Comparison of ENCODE assay signal across 29 cellular contexts in genomic region chr2:138201326-138201725, GRCh38.
DNase-seq lines count a peak whose midpoint lies in the region; ATAC-seq and TF ChIP-seq lines count a peak whose summit lies in the region.
"Had no signal": no experiment of that assay in that cellular context is flagged by ENCODE, and none has a peak within 500 bp of the region (broad histone marks: within the 10 kb centered on the region; RNA-seq: fewer than 3 reads in every experiment).

No MANE protein-coding gene starts in this region.

- no peak overlapping the region for H3K4me2 ChIP-seq in IMR-90 (ENCODE audit: low read depth, low read length)
- H3K4me2 ChIP-seq: BLaER1 treated with 17β-estradiol and CSF1 and Interleukin-3, amounts not matched to agents 10 nM and 100 nM had no signal

- no peak overlapping the region for H2AK9ac ChIP-seq in IMR-90 (replicated peaks; ENCODE audit: low read depth, low read length, poor library complexity)

- TF ChIP-seq CTCF in IMR-90 (conservative IDR thresholded peaks at IDR 0.05; ENCODE audit: low read depth, low read length) (no peak), epithelial cell of esophagus (IDR thresholded peaks at IDR 0.05; ENCODE audit: insufficient read depth, low read depth, low read length, missing control alignments) (no peak), osteocyte (IDR thresholded peaks at IDR 0.05) (no peak)

- H3K14ac ChIP-seq in IMR-90 (replicated peaks; ENCODE audit: low read depth, low read length) = no peak overlapping the region

- H3K4ac ChIP-seq in IMR-90 (ENCODE audit: low read depth, low read length) = no peak overlapping the region

- H4K5ac ChIP-seq in IMR-90 (ENCODE audit: low read depth, low read length) = no peak overlapping the region

- H3K36me3 ChIP-seq in IMR-90 (ENCODE audit: control insufficient read depth, insufficient read depth, low read length) = no peaks in the 10 kb centered on the region
- H3K36me3 ChIP-seq: BLaER1 treated with 17β-estradiol and CSF1 and Interleukin-3, amounts not matched to agents 10 nM and 100 nM; neutrophil; upper lobe of left lung had no signal

- no peaks in the 10 kb centered on the region for H3K27me3 ChIP-seq in IMR-90 (ENCODE audit: control insufficient read depth, insufficient read depth, low read length)
- H3K27me3 ChIP-seq: BLaER1 treated with 17β-estradiol and CSF1 and Interleukin-3, amounts not matched to agents 10 nM and 100 nM; neutrophil; upper lobe of left lung had no signal

- H3K4me1 ChIP-seq in IMR-90 (ENCODE audit: control insufficient read depth, insufficient read depth, low read length) = no peaks in the 10 kb centered on the region
- H3K4me1 ChIP-seq: BLaER1 treated with 17β-estradiol and CSF1 and Interleukin-3, amounts not matched to agents 10 nM and 100 nM; psoas muscle; upper lobe of left lung had no signal

- no peaks in the 10 kb centered on the region for H3K4me1 Mint-ChIP-seq in osteocyte (ENCODE audit: unreplicated experiment)
- H3K4me1 Mint-ChIP-seq: activated B cell treated with CpG ODN at 0.5 μM for 24 hours; activated naive CD4-positive, alpha-beta T cell treated with anti-CD3 and anti-CD28 coated beads, Interleukin-2, amount 50 U/mL, for 24 hours had no signal

- in situ Hi-C loops in ACHN (cut with HindIII; ENCODE audit: low pct_ligation_motif_present, low pct_unique_long_range_greater_than_20kb, low sequenced_read_pairs) (no loop called here), IMR-90 (cut with MboI; ENCODE audit: low sequenced_read_pairs) (no loop called here)

- H3K27ac Mint-ChIP-seq in osteocyte (ENCODE audit: unreplicated experiment) = no peak overlapping the region
- H3K27ac Mint-ChIP-seq: activated B cell treated with CpG ODN at 0.5 μM for 24 hours; activated naive CD4-positive, alpha-beta T cell treated with anti-CD3 and anti-CD28 coated beads, Interleukin-2, amount 50 U/mL, for 24 hours; activated T-helper 1 cell treated with anti-CD3 and anti-CD28 coated beads, Interleukin-12 subunit alpha, Interleukin-12 subunit beta, Interleukin-2, Interleukin-4 antibody, amounts not matched to agents 30 ng/mL and 10 ng/mL and 1 ng/mL, durations not matched to agents 14 hours and 24 hours and 36 hours had no signal

- H3K9me3 ChIP-seq in IMR-90 (ENCODE audit: control insufficient read depth, insufficient read depth, low read length) = no peaks in the 10 kb centered on the region
- H3K9me3 ChIP-seq: BLaER1 treated with 17β-estradiol and CSF1 and Interleukin-3, amounts not matched to agents 10 nM and 100 nM; neutrophil; psoas muscle; upper lobe of left lung had no signal

- H2AK5ac ChIP-seq in IMR-90 (ENCODE audit: low read depth, low read length) = no peak overlapping the region

- no peak overlapping the region for H4K8ac ChIP-seq in IMR-90 (ENCODE audit: low read depth in 2 of 2, low read length in 2 of 2)

- no peak overlapping the region for H3K27ac ChIP-seq in IMR-90 (ENCODE audit: insufficient read depth, low read length)
- H3K27ac ChIP-seq: BLaER1 treated with 17β-estradiol and CSF1 and Interleukin-3, amounts not matched to agents 10 nM and 100 nM; neutrophil; psoas muscle; upper lobe of left lung had no signal

- H2BK15ac ChIP-seq in IMR-90 (ENCODE audit: low read depth, low read length) = no peak overlapping the region

- WGBS in IMR-90 (ENCODE audit: extremely low coverage in 2 of 2, insufficient read length in 1 of 2), 2 experiments = 100% methylated on average over 1 of the region's 2 CpGs; no CpG with 5 or more reads in 1 of the 2 experiments

- no peak overlapping the region for H2BK20ac ChIP-seq in IMR-90 (ENCODE audit: low read depth, low read length)

- dilution Hi-C loops in IMR-90 (cut with HindIII; ENCODE audit: low sequenced_read_pairs, unreplicated experiment) = no loop called here

- TF ChIP-seq RAD21 in IMR-90 (IDR thresholded peaks at IDR 0.05; ENCODE audit: low read length) = no peak

- H3K79me1 ChIP-seq in IMR-90 (ENCODE audit: low read depth in 1 of 2, low read length in 2 of 2) = no peaks in the 10 kb centered on the region

- DNase-seq in ACHN (peak; percentile 12), IMR-90 (peak; percentile 10), epithelial cell of esophagus (ENCODE audit: low read depth) (peak; percentile 41), kidney glomerular epithelial cell (lab: John Stamatoyannopoulos, UW) (peak; percentile 12), NCI-H1436 treated with DMSO at 0.1 percent for 48 hours (lab: John Stamatoyannopoulos, UW) (no peak), HK-2 (ENCODE audit: unreplicated experiment) (no peak), osteocyte (ENCODE audit: extremely low spot score, unreplicated experiment) (no peak)
- DNase-seq: activated B cell treated with CpG ODN at 0.5 μM for 24 hours; activated CD4-positive, alpha-beta T cell treated with anti-CD3 and anti-CD28 coated beads, Interleukin-2, amount 50 U/mL, for 4 hours; anterior cingulate cortex; COR-L47; DMS79; glutamatergic neuron; HCEC 1CT; left cardiac atrium; NCI-H1105; NCI-H2029 treated with DMSO at 0.1 percent for 48 hours; NCI-H345; OCI-M1; psoas muscle; small intestine; stimulated activated CD4-positive, alpha-beta T cell treated with anti-CD3 and anti-CD28 coated beads, Interleukin-1b, Interleukin-23, amount 100 ng/mL, for 48 hours; T-helper 9 cell had no signal

- H3K23ac ChIP-seq in IMR-90 (ENCODE audit: low read depth, low read length) = no peak overlapping the region

- POLR2A ChIA-PET in IMR-90 (lab: Charles Lee; ENCODE audit: unreplicated experiment) = no interaction called here

- no peak overlapping the region for H3K4me3 ChIP-seq in IMR-90 (ENCODE audit: insufficient read depth, low read depth, low read length)
- H3K4me3 ChIP-seq in epithelial cell of esophagus (ENCODE audit: low read length) = no peak overlapping the region
- H3K4me3 ChIP-seq: BLaER1 treated with 17β-estradiol and CSF1 and Interleukin-3, amounts not matched to agents 10 nM and 100 nM; psoas muscle; upper lobe of left lung had no signal

- no peaks in the 10 kb centered on the region for H3K36me3 Mint-ChIP-seq in osteocyte (ENCODE audit: unreplicated experiment)
- H3K36me3 Mint-ChIP-seq: activated naive CD4-positive, alpha-beta T cell treated with anti-CD3 and anti-CD28 coated beads, Interleukin-2, amount 50 U/mL, for 24 hours had no signal

- ATAC-seq in IMR-90 (ENCODE audit: low read depth) = no peak
- ATAC-seq in GM21515 (IDR thresholded peaks at IDR 0.05; ENCODE audit: unreplicated experiment) = no peak
- ATAC-seq: psoas muscle had no signal

- intact Hi-C loops in IMR-90 (cut with micrococcal nuclease) = no loop called here

- BruUV-seq in IMR-90 (replicated peaks; lab: Mats Ljungman, UMichigan) = no TSS peak

- no peaks in the 10 kb centered on the region for H3K9me1 ChIP-seq in IMR-90 (ENCODE audit: insufficient read depth, low read length)

- H2BK5ac ChIP-seq in IMR-90 (ENCODE audit: low read depth, low read length, poor library complexity, severe bottlenecking) = no peak overlapping the region

- no peak overlapping the region for H2BK120ac ChIP-seq in IMR-90 (ENCODE audit: low read depth, low read length)

- no peak overlapping the region for H3K18ac ChIP-seq in IMR-90 (ENCODE audit: low read depth, low read length)

- H3K4me3 Mint-ChIP-seq in osteocyte (ENCODE audit: unreplicated experiment) = no peak overlapping the region
- H3K4me3 Mint-ChIP-seq: activated B cell treated with CpG ODN at 0.5 μM for 24 hours; activated naive CD4-positive, alpha-beta T cell treated with anti-CD3 and anti-CD28 coated beads, Interleukin-2, amount 50 U/mL, for 24 hours; activated T-helper 1 cell treated with anti-CD3 and anti-CD28 coated beads, Interleukin-12 subunit alpha, Interleukin-12 subunit beta, Interleukin-2, Interleukin-4 antibody, amounts not matched to agents 30 ng/mL and 10 ng/mL and 1 ng/mL, durations not matched to agents 14 hours and 24 hours and 36 hours had no signal

- peaks cover 11% of the 10 kb centered on the region for H3K27me3 Mint-ChIP-seq in osteocyte (ENCODE audit: unreplicated experiment)
- H3K27me3 Mint-ChIP-seq: activated B cell treated with CpG ODN at 0.5 μM for 24 hours had no signal

- no peaks in the 10 kb centered on the region for H4K20me1 ChIP-seq in IMR-90 (ENCODE audit: insufficient read depth, low read length)
- H4K20me1 ChIP-seq: BLaER1 treated with 17β-estradiol and CSF1 and Interleukin-3, amounts not matched to agents 10 nM and 100 nM had no signal

- CTCF ChIA-PET in IMR-90 (lab: Yijun Ruan, JAX) = no interaction called here

- no peak for TF ChIP-seq POLR2A in IMR-90 (IDR thresholded peaks at IDR 0.05; ENCODE audit: low read depth, low read length)

- H3K56ac ChIP-seq in IMR-90 (ENCODE audit: extremely low read depth, insufficient read depth, low read length) = no peak overlapping the region

- no peak overlapping the region for H4K91ac ChIP-seq in IMR-90 (ENCODE audit: insufficient read depth, low read depth, low read length)

- H3K9ac ChIP-seq in IMR-90 (ENCODE audit: low read depth, low read length) = no peak overlapping the region
- H3K9ac ChIP-seq: BLaER1 treated with 17β-estradiol and CSF1 and Interleukin-3, amounts not matched to agents 10 nM and 100 nM had no signal

- peaks cover 3% of the 10 kb centered on the region for H3K9me3 Mint-ChIP-seq in osteocyte (ENCODE audit: unreplicated experiment)
- H3K9me3 Mint-ChIP-seq: activated B cell treated with CpG ODN at 0.5 μM for 24 hours; activated naive CD4-positive, alpha-beta T cell treated with anti-CD3 and anti-CD28 coated beads, Interleukin-2, amount 50 U/mL, for 24 hours; activated T-helper 1 cell treated with anti-CD3 and anti-CD28 coated beads, Interleukin-12 subunit alpha, Interleukin-12 subunit beta, Interleukin-2, Interleukin-4 antibody, amounts not matched to agents 30 ng/mL and 10 ng/mL and 1 ng/mL, durations not matched to agents 14 hours and 24 hours and 36 hours had no signal

- no peak overlapping the region for H2AFZ ChIP-seq in IMR-90 (replicated peaks; ENCODE audit: low read length, poor library complexity)

TF ChIP-seq in IMR-90, 13 proteins besides CTCF, POLR2A, EP300 and RAD21:
- TF ChIP-seq MXI1 (IDR thresholded peaks at IDR 0.05; ENCODE audit: borderline replicate concordance, low read depth, low read length) = no peak
- TF ChIP-seq NFE2L2 (IDR thresholded peaks at IDR 0.05; ENCODE audit: low read depth, low read length) = no peak
- no peak for TF ChIP-seq SMC3 (IDR thresholded peaks at IDR 0.05; ENCODE audit: low read depth, low read length)
- no peak for TF ChIP-seq USF2 (IDR thresholded peaks at IDR 0.05; ENCODE audit: low read depth, low read length)
TF ChIP-seq in IMR-90: peak in this region for 0.

Comparison
In these comparisons a context has a peak if more than half of its experiments do, and no peak if none do; other contexts are left out.
1. DNase-seq: peak in ACHN (single experiment), IMR-90 (single experiment), epithelial cell of esophagus (single experiment) and kidney glomerular epithelial cell (single experiment); none in NCI-H1436 treated with DMSO at 0.1 percent for 48 hours (single experiment), HK-2 (single experiment) and osteocyte (single experiment).